Comparison of ENCODE assay signal across 9 cellular contexts in the genomic region with DNA sequence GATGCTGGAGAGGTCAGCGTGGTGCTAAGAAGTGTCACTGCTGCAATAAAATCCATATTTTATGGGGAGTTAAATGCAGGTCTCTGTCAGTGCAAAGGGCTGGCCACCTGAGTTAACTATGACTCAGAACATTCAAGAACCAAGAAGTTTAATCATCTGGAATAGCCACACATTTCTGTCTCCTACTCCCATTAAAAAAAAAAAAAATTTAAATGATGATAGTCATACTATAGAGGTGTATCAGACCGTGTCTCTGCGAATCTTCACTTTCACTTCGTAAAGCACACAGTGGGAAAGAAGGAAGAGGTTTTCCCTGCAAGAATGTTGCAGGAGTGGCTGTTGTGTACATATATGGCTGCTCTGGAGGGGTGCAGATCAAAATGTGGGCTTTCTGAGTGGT. TPM values are rescaled to one million over a fixed set of nuclear protein-coding genes. Genes with fewer than 3 reads are reported as not detected.
DNase-seq lines count a peak whose midpoint lies in the region; ATAC-seq, FAIRE-seq and TF ChIP-seq lines count a peak whose summit lies in the region.
"Had no signal": no experiment of that assay in that cellular context is flagged by ENCODE, and none has a peak within 500 bp of the region (broad histone marks: within the 10 kb centered on the region; RNA-seq: fewer than 3 reads in every experiment).

No MANE protein-coding gene starts in this region.

- intact Hi-C loops in MCF 10A (cut with micrococcal nuclease), result no loop called here

- H3K4me1 Mint-ChIP-seq in MCF 10A (ENCODE audit: insufficient read depth, unreplicated experiment), result peaks cover 32% of the 10 kb centered on the region

- DNase-seq in HTR-8/SVneo (ENCODE audit: insufficient read length, low spot score) (peak; percentile 48), MCF 10A (ENCODE audit: unreplicated experiment) (peak; percentile 7), left kidney (ENCODE audit: low read depth, low spot score) (peak; percentile 41), Karpas-422 (no peak)

- H3K27ac ChIP-seq in stomach smooth muscle (ENCODE audit: low read length) (no peak overlapping the region), Karpas-422 (ENCODE audit: low read length) (no peak overlapping the region)

- no peaks in the 10 kb centered on the region for H3K9me2 ChIP-seq in Karpas-422 (replicated peaks; ENCODE audit: insufficient read depth, low read length)

- no peaks in the 10 kb centered on the region for H4K20me1 ChIP-seq in Karpas-422 (ENCODE audit: insufficient read depth, low read depth, low read length)

- POLR2A ChIA-PET in MCF 10A (lab: Yijun Ruan, JAX), result no interaction called here

- H3K4me3 ChIP-seq in stomach smooth muscle (ENCODE audit: low read length in 2 of 2) (peak overlapping the region; percentile 47 to 66), Karpas-422 (ENCODE audit: low read length) (no peak overlapping the region)
- H3K4me3 ChIP-seq: K562 had no signal

- CTCF ChIA-PET in MCF 10A (lab: Yijun Ruan, JAX), result interaction anchor here (2.0 to 6.1 kb wide), 2 partner anchors 9 to 38 kb away, joined by 9 to 20 read pairs; no protein-coding TSS in a partner anchor

- no peaks in the 10 kb centered on the region for H3K36me3 Mint-ChIP-seq in MCF 10A (ENCODE audit: insufficient read depth, unreplicated experiment)

- H3K9me3 ChIP-seq in stomach smooth muscle (ENCODE audit: control insufficient read depth in 2 of 2, low read length in 2 of 2), result no peaks in the 10 kb centered on the region
- H3K9me3 ChIP-seq in Karpas-422 (ENCODE audit: low read length), result no peaks in the 10 kb centered on the region

- H3K4me2 ChIP-seq in Karpas-422 (ENCODE audit: low read depth, low read length, poor library complexity, severe bottlenecking), result no peak overlapping the region

- no peak overlapping the region for H2AFZ ChIP-seq in Karpas-422 (ENCODE audit: low read length)

- H3K36me3 ChIP-seq in stomach smooth muscle (ENCODE audit: control insufficient read depth in 2 of 2, insufficient read depth in 2 of 2, low read length in 2 of 2) (no peaks in the 10 kb centered on the region), Karpas-422 (ENCODE audit: insufficient read depth, low read length) (no peaks in the 10 kb centered on the region)

- no peak for FAIRE-seq in HTR-8/SVneo (lab: Jason Lieb, UNC)
- FAIRE-seq: K562 had no signal

- H3K9me3 Mint-ChIP-seq in MCF 10A (ENCODE audit: unreplicated experiment), result no peaks in the 10 kb centered on the region

- H3K79me2 ChIP-seq in Karpas-422 (ENCODE audit: low read length), result no peaks in the 10 kb centered on the region

- peak overlapping the region; percentile 69 for H3K4me3 Mint-ChIP-seq in MCF 10A (ENCODE audit: unreplicated experiment)

- TF ChIP-seq CTCF in MCF 10A (IDR thresholded peaks at IDR 0.05; ENCODE audit: unreplicated experiment), result no peak

- H3K4me1 ChIP-seq in stomach smooth muscle (ENCODE audit: control insufficient read depth, insufficient read depth, low read length) (peaks cover 5% of the 10 kb centered on the region), Karpas-422 (ENCODE audit: low read length) (no peaks in the 10 kb centered on the region)

- no peak overlapping the region for H3K27ac Mint-ChIP-seq in MCF 10A (ENCODE audit: low read depth, unreplicated experiment)

- no TSS peak for BruUV-seq in MCF 10A (replicated peaks; lab: Mats Ljungman, UMichigan)

- H3K27me3 ChIP-seq in stomach smooth muscle (ENCODE audit: control insufficient read depth in 1 of 2, insufficient read depth in 2 of 2, low read length in 2 of 2) (peaks cover 14 to 24% of the 10 kb centered on the region in 2 donors), Karpas-422 (ENCODE audit: low read length) (no peaks in the 10 kb centered on the region)

- ATAC-seq in HG02678 (IDR thresholded peaks at IDR 0.05; ENCODE audit: unreplicated experiment) (no peak), GM18520 (IDR thresholded peaks at IDR 0.05; ENCODE audit: unreplicated experiment) (no peak), GM21381 (IDR thresholded peaks at IDR 0.05; ENCODE audit: unreplicated experiment) (no peak)
- ATAC-seq: K562 had no signal

- peaks cover 11% of the 10 kb centered on the region for H3K27me3 Mint-ChIP-seq in MCF 10A (ENCODE audit: insufficient read depth, unreplicated experiment)

- no peak overlapping the region for H3K9ac ChIP-seq in stomach smooth muscle (ENCODE audit: low read length in 2 of 2)
- H3K9ac ChIP-seq in Karpas-422 (ENCODE audit: low read length), result no peak overlapping the region

RNA-seq across cellular contexts. Expression of a gene that starts 1.4 kb away (rescaled TPM):
- total RNA-seq in MCF 10A (2022), result not detected in 2 replicates
- total RNA-seq in Karpas-422 (2014; rRNA removed; shearing (Covaris generic); ENCODE audit: low replicate concordance), result not detected in 2 replicates
- total RNA-seq: K562 had no signal
